In the genomic region with DNA sequence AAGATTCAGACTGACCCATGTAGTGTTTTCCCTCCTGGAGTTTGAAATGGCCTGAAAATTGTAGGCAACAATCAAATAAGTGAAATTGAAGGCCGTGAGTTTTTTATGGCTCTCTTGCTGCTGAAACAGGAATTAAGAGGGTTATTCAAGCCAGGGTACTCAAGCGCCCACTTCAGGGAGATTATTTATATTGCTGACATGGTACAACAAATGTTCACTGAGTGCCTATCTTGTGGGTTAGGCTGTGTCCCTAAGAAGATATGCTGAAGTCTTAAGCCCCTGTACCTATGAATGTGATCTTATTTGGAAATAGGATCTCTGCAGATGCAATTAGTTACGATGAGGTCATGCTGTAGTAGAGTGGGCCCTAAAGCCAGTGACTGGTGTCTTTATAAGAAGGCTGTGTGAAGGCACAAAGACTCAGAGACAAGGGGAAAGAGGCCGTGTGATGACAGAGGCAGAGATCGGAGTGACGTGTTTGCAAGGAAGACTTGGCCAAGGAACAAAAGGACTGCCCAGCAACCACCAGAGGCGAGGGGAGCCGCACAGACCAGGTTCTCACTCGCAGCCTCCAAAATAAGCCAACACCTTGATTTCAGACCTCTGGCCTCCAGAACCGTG, we compare ENCODE assay signal across 19 cellular contexts.
DNase-seq lines count a peak whose midpoint lies in the region; TF ChIP-seq lines count a peak whose summit lies in the region.
"Had no signal": no experiment of that assay in that cellular context is flagged by ENCODE, and none has a peak within 500 bp of the region (broad histone marks: within the 10 kb centered on the region; RNA-seq: fewer than 3 reads in every experiment).

No MANE protein-coding gene starts in this region.

- no peak overlapping the region for H2BK12ac ChIP-seq in neuronal stem cell (ENCODE audit: low read length)

- no peaks in the 10 kb centered on the region for H3K9me3 ChIP-seq in HEK293 (ENCODE audit: control insufficient read depth, insufficient read depth, low read depth, low read length)
- no peaks in the 10 kb centered on the region for H3K9me3 ChIP-seq in neuronal stem cell (replicated peaks in 1 of 2; ENCODE audit: control insufficient read depth in 2 of 2, insufficient read depth in 1 of 2, low read depth in 1 of 2, low read length in 2 of 2)
- H3K9me3 ChIP-seq in left ventricle myocardium inferior (replicated peaks): no peaks in the 10 kb centered on the region

- no peak overlapping the region for H3K4me2 ChIP-seq in neuronal stem cell (ENCODE audit: insufficient read depth, low read length, poor library complexity, severe bottlenecking)
- H3K4me2 ChIP-seq: KMS-11 had no signal

- H2BK120ac ChIP-seq in neuronal stem cell (ENCODE audit: low read depth, low read length): no peak overlapping the region

- no peak overlapping the region for H3K9ac ChIP-seq in neuronal stem cell (ENCODE audit: low read depth, low read length, poor library complexity)
- H3K9ac ChIP-seq: KMS-11, parathyroid adenoma had no signal

- WGBS in neuronal stem cell (ENCODE audit: extremely low coverage in 2 of 2, insufficient read length in 2 of 2, insufficient replicate concordance in 1 of 2), 2 donors: no CpG with 5 or more reads among the region's 10 CpGs

- peak overlapping the region; percentile 87 for H2AFZ ChIP-seq in neuronal stem cell (ENCODE audit: low read length)
- H2AFZ ChIP-seq: parathyroid adenoma had no signal

- no peak overlapping the region for H3K14ac ChIP-seq in neuronal stem cell (ENCODE audit: low read length)

- H3K4me3 ChIP-seq in HEK293 (ENCODE audit: low read depth, low read length): no peak overlapping the region
- H3K4me3 ChIP-seq in astrocyte of the spinal cord (ENCODE audit: low read depth, low read length): no peak overlapping the region
- no peak overlapping the region for H3K4me3 ChIP-seq in neuronal stem cell (ENCODE audit: low read length in 2 of 2)
- no peak overlapping the region for H3K4me3 ChIP-seq in left ventricle myocardium inferior

- H3K27ac ChIP-seq in HEK293 (ENCODE audit: extremely low read depth, low read depth, low read length): no peak overlapping the region
- H3K27ac ChIP-seq in neuronal stem cell (replicated peaks; ENCODE audit: low read length): peak overlapping the region; percentile 8
- no peak overlapping the region for H3K27ac ChIP-seq in left ventricle myocardium inferior (replicated peaks)
- H3K27ac ChIP-seq: KMS-11, parathyroid adenoma had no signal

- DNase-seq in NCI-H2227 (lab: John Stamatoyannopoulos, UW; ENCODE audit: unreplicated experiment) (peak; percentile 6), astrocyte of the spinal cord (ENCODE audit: low read depth, low spot score) (peak; percentile 21), neuronal stem cell (ENCODE audit: low spot score) (no peak), left ventricle myocardium inferior (no peak), retina (no peak), NCI-H345 treated with DMSO at 0.1 percent for 48 hours (lab: John Stamatoyannopoulos, UW; ENCODE audit: unreplicated experiment) (no peak), HT-29 (ENCODE audit: low spot score) (no peak)
- DNase-seq: activated CD8-positive, alpha-beta memory T cell treated with anti-CD3 and anti-CD28 coated beads, Interleukin-2, amount 10 ng/mL, durations not matched to agents 7 days and 5 days; activated effector memory CD4-positive, alpha-beta T cell treated with Interleukin-2 at 50 U/mL for 16 hours; left ventricle myocardium superior; NCI-H1092 treated with DMSO at 0.1 percent for 48 hours; NCI-H526; small intestine; stimulated activated CD4-positive, alpha-beta T cell treated with anti-CD3 and anti-CD28 coated beads, Interleukin-4, amount 100 ng/mL, for 24 hours; T1000 had no signal

- H3K23ac ChIP-seq in neuronal stem cell (ENCODE audit: low read depth, low read length, poor library complexity): no peak overlapping the region

- no peak overlapping the region for H3K4ac ChIP-seq in neuronal stem cell (ENCODE audit: low read length)

- CTCF ChIA-PET in HEK293 (lab: Yijun Ruan, JAX): interaction anchor here (0.6 kb wide), 1 partner anchor 170 kb away, joined by 6 read pairs; no protein-coding TSS in a partner anchor

- no peaks in the 10 kb centered on the region for H3K4me1 ChIP-seq in HEK293 (ENCODE audit: control insufficient read depth, insufficient read depth, low read length)
- peaks cover 5% of the 10 kb centered on the region in 2 donors for H3K4me1 ChIP-seq in neuronal stem cell (ENCODE audit: control insufficient read depth in 2 of 2, insufficient read depth in 1 of 2, low read depth in 1 of 2, low read length in 2 of 2)
- no peaks in the 10 kb centered on the region for H3K4me1 ChIP-seq in left ventricle myocardium inferior

- in situ Hi-C loops in astrocyte of the spinal cord (cut with HindIII; ENCODE audit: low sequenced_read_pairs): no loop called here

- H3K79me1 ChIP-seq in neuronal stem cell (ENCODE audit: low read depth, low read length): no peaks in the 10 kb centered on the region

- no peaks in the 10 kb centered on the region for H3K27me3 ChIP-seq in neuronal stem cell (ENCODE audit: control insufficient read depth in 3 of 3, insufficient read depth in 3 of 3, low read depth in 1 of 3, low read length in 3 of 3)
- H3K27me3 ChIP-seq in left ventricle myocardium inferior (ENCODE audit: low read depth): no peaks in the 10 kb centered on the region
- H3K27me3 ChIP-seq: dorsolateral prefrontal cortex had no signal

- intact Hi-C loops in left ventricle myocardium inferior (cut with micrococcal nuclease): no loop called here

- no peak overlapping the region for H2BK15ac ChIP-seq in neuronal stem cell (ENCODE audit: low read length)

- H4K91ac ChIP-seq in neuronal stem cell (ENCODE audit: low read depth, low read length, poor library complexity): no peak overlapping the region

- no peak overlapping the region for H2AK5ac ChIP-seq in neuronal stem cell (ENCODE audit: low read depth, low read length)

- no peak overlapping the region for H4K8ac ChIP-seq in neuronal stem cell (ENCODE audit: low read depth, low read length)

- TF ChIP-seq CTCF in HEK293 (tag by site-specific recombination; IDR thresholded peaks at IDR 0.05): no peak
- TF ChIP-seq CTCF in astrocyte of the spinal cord (IDR thresholded peaks at IDR 0.05; ENCODE audit: low read depth, low read length): no peak
- no peak for TF ChIP-seq CTCF in left ventricle myocardium inferior (IDR thresholded peaks at IDR 0.05; ENCODE audit: borderline replicate concordance)

- POLR2A ChIA-PET in HEK293 (lab: Yijun Ruan, JAX): no interaction called here

- no peak overlapping the region for H2BK5ac ChIP-seq in neuronal stem cell (ENCODE audit: low read length)

- no peaks in the 10 kb centered on the region for H3K36me3 ChIP-seq in HEK293 (ENCODE audit: control insufficient read depth in 2 of 2, insufficient read depth in 1 of 2, low read length in 2 of 2)
- no peaks in the 10 kb centered on the region for H3K36me3 ChIP-seq in neuronal stem cell (replicated peaks in 1 of 2; ENCODE audit: control insufficient read depth in 2 of 2, insufficient read depth in 2 of 2, low read length in 2 of 2)
- H3K36me3 ChIP-seq in left ventricle myocardium inferior: no peaks in the 10 kb centered on the region

- no peak overlapping the region for H3K18ac ChIP-seq in neuronal stem cell (ENCODE audit: low read length)

TF ChIP-seq in HEK293, 187 proteins besides CTCF, POLR2A, EP300 and RAD21 (continues in another document):
- TF ChIP-seq SCRT2 (tag by site-specific recombination; IDR thresholded peaks at IDR 0.05) (no peak), ZNF174 (tag by site-specific recombination; IDR thresholded peaks at IDR 0.05) (no peak), ZFHX2 (tag by site-specific recombination; conservative IDR thresholded peaks at IDR 0.05) (no peak), ZSCAN23 (tag by site-specific recombination; IDR thresholded peaks at IDR 0.05) (no peak), SP7 (tag by site-specific recombination; IDR thresholded peaks at IDR 0.05) (no peak), YY2 (tag by site-specific recombination; IDR thresholded peaks at IDR 0.05) (no peak), ZNF2 (tag by site-specific recombination; IDR thresholded peaks at IDR 0.05) (no peak), ZNF169 (tag by site-specific recombination; IDR thresholded peaks at IDR 0.05) (no peak), ZIC2 (tag by site-specific recombination; IDR thresholded peaks at IDR 0.05) (no peak), TRIM28 (IDR thresholded peaks at IDR 0.05; ENCODE audit: borderline replicate concordance, low read length) (peak; percentile 89), ZBTB7A (tag by site-specific recombination; IDR thresholded peaks at IDR 0.05; ENCODE audit: low read depth) (no peak), PRDM1 (tag by site-specific recombination; IDR thresholded peaks at IDR 0.05) (no peak)
- TF ChIP-seq, protein P1, sequence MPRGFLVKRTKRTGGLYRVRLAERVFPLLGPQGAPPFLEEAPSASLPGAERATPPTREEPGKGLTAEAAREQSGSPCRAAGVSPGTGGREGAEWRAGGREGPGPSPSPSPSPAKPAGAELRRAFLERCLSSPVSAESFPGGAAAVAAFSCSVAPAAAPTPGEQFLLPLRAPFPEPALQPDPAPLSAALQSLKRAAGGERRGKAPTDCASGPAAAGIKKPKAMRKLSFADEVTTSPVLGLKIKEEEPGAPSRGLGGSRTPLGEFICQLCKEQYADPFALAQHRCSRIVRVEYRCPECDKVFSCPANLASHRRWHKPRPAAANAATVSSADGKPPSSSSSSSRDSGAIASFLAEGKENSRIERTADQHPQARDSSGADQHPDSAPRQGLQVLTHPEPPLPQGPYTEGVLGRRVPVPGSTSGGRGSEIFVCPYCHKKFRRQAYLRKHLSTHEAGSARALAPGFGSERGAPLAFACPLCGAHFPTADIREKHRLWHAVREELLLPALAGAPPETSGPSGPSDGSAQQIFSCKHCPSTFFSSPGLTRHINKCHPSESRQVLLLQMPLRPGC (tag by site-specific recombination; IDR thresholded peaks at IDR 0.05): 0 out of 2 replicates have a peak, but pooled peaks have one; percentile 28
- TF ChIP-seq, protein P2, sequence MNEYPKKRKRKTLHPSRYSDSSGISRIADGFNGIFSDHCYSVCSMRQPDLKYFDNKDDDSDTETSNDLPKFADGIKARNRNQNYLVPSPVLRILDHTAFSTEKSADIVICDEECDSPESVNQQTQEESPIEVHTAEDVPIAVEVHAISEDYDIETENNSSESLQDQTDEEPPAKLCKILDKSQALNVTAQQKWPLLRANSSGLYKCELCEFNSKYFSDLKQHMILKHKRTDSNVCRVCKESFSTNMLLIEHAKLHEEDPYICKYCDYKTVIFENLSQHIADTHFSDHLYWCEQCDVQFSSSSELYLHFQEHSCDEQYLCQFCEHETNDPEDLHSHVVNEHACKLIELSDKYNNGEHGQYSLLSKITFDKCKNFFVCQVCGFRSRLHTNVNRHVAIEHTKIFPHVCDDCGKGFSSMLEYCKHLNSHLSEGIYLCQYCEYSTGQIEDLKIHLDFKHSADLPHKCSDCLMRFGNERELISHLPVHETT (tag by site-specific recombination; IDR thresholded peaks at IDR 0.05): no peak

Comparison
In these comparisons a context has a peak if more than half of its experiments do, and no peak if none do; other contexts are left out.
1. DNase-seq: peak in NCI-H2227 (single experiment) and astrocyte of the spinal cord (single experiment); none in neuronal stem cell (single experiment), left ventricle myocardium inferior (single experiment), retina (single experiment), NCI-H345 treated with DMSO at 0.1 percent for 48 hours (single experiment) and HT-29 (single experiment).